Comparison of ENCODE assay signal across 8 cellular contexts in genomic region chr10:101012525-101013364, GRCh38. TPM values are rescaled to one million over a fixed set of nuclear protein-coding genes. Genes with fewer than 3 reads are reported as not detected.
DNase-seq lines count a peak whose midpoint lies in the region; ATAC-seq and TF ChIP-seq lines count a peak whose summit lies in the region.

No MANE protein-coding gene starts in this region.

- H3K27me3 Mint-ChIP-seq in CD4-positive, alpha-beta T cell: peaks cover 40% of the 10 kb centered on the region
- peaks cover 27 to 44% (median 28%) of the 10 kb centered on the region in 3 donors for H3K27me3 Mint-ChIP-seq in naive B cell

- no peak overlapping the region for H3K27ac Mint-ChIP-seq in CD4-positive, alpha-beta T cell
- H3K27ac Mint-ChIP-seq in naive B cell: peak overlapping the region in 3 of 6 donors; percentile 35 to 82 (median 73)

- peak; percentile 88 for ATAC-seq in CD4-positive, alpha-beta T cell (ENCODE audit: poor library complexity)
- ATAC-seq in GM19351 (IDR thresholded peaks at IDR 0.05; ENCODE audit: unreplicated experiment) (peak; percentile 78), naive B cell (ENCODE audit: low read depth in 2 of 2) (peak; percentile 85 to 88)

- peaks cover 20% of the 10 kb centered on the region for H3K27me3 ChIP-seq in CD4-positive, alpha-beta T cell (ENCODE audit: control insufficient read depth, insufficient read depth, low read length)

- no peaks in the 10 kb centered on the region for H3K9me3 Mint-ChIP-seq in CD4-positive, alpha-beta T cell
- H3K9me3 Mint-ChIP-seq in naive B cell: no peaks in the 10 kb centered on the region

- no peaks in the 10 kb centered on the region for H3K36me3 Mint-ChIP-seq in CD4-positive, alpha-beta T cell (ENCODE audit: low read depth)
- H3K36me3 Mint-ChIP-seq in naive B cell: no peaks in the 10 kb centered on the region

- peak; percentile 60 to 76 (median 68) for DNase-seq in CD4-positive, alpha-beta T cell
- DNase-seq in HK-2 (ENCODE audit: unreplicated experiment): peak; percentile 95
- DNase-seq in NOMO-1 treated with dmso at 0.1 percent for 144 hours (lab: John Stamatoyannopoulos, UW; ENCODE audit: unreplicated experiment): peak; percentile 73
- DNase-seq in activated CD8-positive, alpha-beta memory T cell treated with anti-CD3 and anti-CD28 coated beads, Interleukin-2, amount 50 U/mL, for 4 hours: peak; percentile 77
- DNase-seq in epithelial cell of prostate (ENCODE audit: low read depth, low spot score): peak; percentile 64
- peak; percentile 59 for DNase-seq in naive B cell
- peak; percentile 19 to 68 (median 58) for DNase-seq in stimulated activated naive CD4-positive, alpha-beta T cell (lab: John Stamatoyannopoulos, UW)

- H3K4me3 Mint-ChIP-seq in CD4-positive, alpha-beta T cell: no peak overlapping the region
- H3K4me3 Mint-ChIP-seq in naive B cell: peak overlapping the region in 1 of 8 donors; percentile 21

- POLR2A ChIA-PET in CD4-positive, alpha-beta T cell (lab: Charles Lee): no interaction called here

- peak; percentile 87 for TF ChIP-seq CTCF in CD4-positive, alpha-beta T cell (IDR thresholded peaks at IDR 0.05)

- H3K9me3 ChIP-seq in CD4-positive, alpha-beta T cell (ENCODE audit: control insufficient read depth, low read length): no peaks in the 10 kb centered on the region

- intact Hi-C loops in CD4-positive, alpha-beta T cell (cut with DNase I, micrococcal nuclease): loop anchor here (2.0 to 10.0 kb wide), 3 partner anchors 44 to 340 kb away; partner anchors contain the start of genes KAZALD1 (in 1 of the 2) and SEMA4G (in 1 of the 2)

- CTCF ChIA-PET in CD4-positive, alpha-beta T cell (lab: Charles Lee): interaction anchor here (1.2 kb wide), 1 partner anchor 451 kb away, joined by 3 read pairs; no protein-coding TSS in a partner anchor

- H3K4me1 Mint-ChIP-seq in CD4-positive, alpha-beta T cell (ENCODE audit: low read depth): peaks cover 16% of the 10 kb centered on the region
- H3K4me1 Mint-ChIP-seq in naive B cell: peaks cover 11 to 25% (median 24%) of the 10 kb centered on the region in 3 donors

- no peak overlapping the region for H3K27ac ChIP-seq in CD4-positive, alpha-beta T cell (ENCODE audit: low read depth, low read length)
- H3K27ac ChIP-seq in epithelial cell of prostate: peak overlapping the region; percentile 35

RNA-seq across cellular contexts. Expression of gene LZTS2, which starts 13.1 kb away (rescaled TPM):
- total RNA-seq in CD4-positive, alpha-beta T cell: 1 to 10 TPM; 9.0 to 9.6 TPM
- 10 to 100 TPM in 5 of 6 donors, 1 to 10 TPM in 1; 2.2 to 21.5 (median 13.2) TPM for polyA plus RNA-seq in naive B cell (ENCODE audit: low read depth in 6 of 6)

RNA-seq across cellular contexts. Expression of gene PDZD7, which starts 18.2 kb away (rescaled TPM):
- 1 to 10 TPM; 1.7 to 3.1 TPM for total RNA-seq in CD4-positive, alpha-beta T cell
- polyA plus RNA-seq in naive B cell (ENCODE audit: low read depth in 6 of 6): under 1 TPM in 2 of 6 donors, not detected in 4; 0.23 to 0.87 TPM

RNA-seq across cellular contexts. Expression of gene SFXN3, which starts 18.3 kb away (rescaled TPM):
- 10 to 100 TPM; 43.2 to 48.3 TPM for total RNA-seq in CD4-positive, alpha-beta T cell
- polyA plus RNA-seq in naive B cell (ENCODE audit: low read depth in 6 of 6): 1 to 10 TPM; 3.5 to 6.4 (median 4.8) TPM

RNA-seq across cellular contexts. Expression of gene TWNK, which starts 25.4 kb away (rescaled TPM):
- total RNA-seq in CD4-positive, alpha-beta T cell: 1 to 10 TPM; 2.7 to 2.8 TPM
- polyA plus RNA-seq in naive B cell (ENCODE audit: low read depth in 6 of 6): 10 to 100 TPM in 2 of 6 donors, 1 to 10 TPM in 3, not detected in 1; 5.5 to 13.3 (median 8.1) TPM

RNA-seq across cellular contexts. Expression of gene MRPL43, which starts 25.4 kb away (rescaled TPM):
- 10 to 100 TPM; 28.5 to 31.0 TPM for total RNA-seq in CD4-positive, alpha-beta T cell
- 100 to 1,000 TPM in 4 of 6 donors, 10 to 100 TPM in 2; 74.4 to 125 (median 113) TPM for polyA plus RNA-seq in naive B cell (ENCODE audit: low read depth in 6 of 6)
